In genomic region chr11:44936527-44936926, GRCh38 we compare ENCODE assay signal across 9 cellular contexts. TPM values are rescaled to one million over a fixed set of nuclear protein-coding genes. Genes with fewer than 3 reads are reported as not detected.
DNase-seq lines count a peak whose midpoint lies in the region; ATAC-seq and TF ChIP-seq lines count a peak whose summit lies in the region.
"Had no signal": no experiment of that assay in that cellular context is flagged by ENCODE, and none has a peak within 500 bp of the region (broad histone marks: within the 10 kb centered on the region; RNA-seq: fewer than 3 reads in every experiment).

No MANE protein-coding gene starts in this region.

- CTCF ChIA-PET in Caco-2 (lab: Charles Lee), result interaction anchor here (0.5 to 3.1 kb wide), 25 partner anchors 9 to 838 kb away, joined by 3 to 168 read pairs (median 5); partner anchors contain the start of gene CD82

- no peaks in the 10 kb centered on the region for H3K9me2 ChIP-seq in hepatocyte (replicated peaks; ENCODE audit: insufficient read depth)

- H3K4me1 Mint-ChIP-seq in Caco-2 (ENCODE audit: low read depth, unreplicated experiment), result no peaks in the 10 kb centered on the region
- H3K4me1 Mint-ChIP-seq in T-helper 17 cell, result peaks cover 16% of the 10 kb centered on the region

- ATAC-seq in GM21529 (IDR thresholded peaks at IDR 0.05; ENCODE audit: unreplicated experiment), result peak; percentile 75
- peak; percentile 84 for ATAC-seq in T-helper 17 cell
- no peak for ATAC-seq in GM21723 (IDR thresholded peaks at IDR 0.05; ENCODE audit: unreplicated experiment)

- H3K79me2 ChIP-seq in hepatocyte (no peaks in the 10 kb centered on the region), smooth muscle cell (ENCODE audit: low read depth) (no peaks in the 10 kb centered on the region)

- H3K4me2 ChIP-seq in hepatocyte (no peak overlapping the region), smooth muscle cell (no peak overlapping the region)

- H2AFZ ChIP-seq in hepatocyte (no peak overlapping the region), smooth muscle cell (ENCODE audit: low read depth) (no peak overlapping the region)

- H4K20me1 ChIP-seq in hepatocyte (ENCODE audit: insufficient read depth, poor library complexity, severe bottlenecking), result no peaks in the 10 kb centered on the region
- H4K20me1 ChIP-seq in smooth muscle cell (ENCODE audit: low read depth), result peaks cover 54% of the 10 kb centered on the region

- H3F3A ChIP-seq in smooth muscle cell (ENCODE audit: low read depth), result no peaks in the 10 kb centered on the region

- H3K36me3 Mint-ChIP-seq in Caco-2 (ENCODE audit: insufficient read depth, unreplicated experiment) (no peaks in the 10 kb centered on the region), T-helper 17 cell (ENCODE audit: low read depth) (no peaks in the 10 kb centered on the region)

- BruUV-seq in Caco-2 (replicated peaks; lab: Mats Ljungman, UMichigan), result no TSS peak

- no peak overlapping the region for H3K4me3 Mint-ChIP-seq in Caco-2 (ENCODE audit: unreplicated experiment)
- no peak overlapping the region for H3K4me3 Mint-ChIP-seq in T-helper 17 cell
- H3K4me3 Mint-ChIP-seq: dendritic cell treated with granulocyte-macrophage colony-stimulating factor and Interleukin-4, amounts not matched to agents 40 ng/mL and 50 ng/mL, for 4 days had no signal

- intact Hi-C loops in Caco-2 (cut with micrococcal nuclease; ENCODE audit: unreplicated experiment), result loop anchor here (1.0 to 10.0 kb wide), 6 partner anchors 41 to 398 kb away; no protein-coding TSS in a partner anchor

- H3K9me3 ChIP-seq in Caco-2, result no peaks in the 10 kb centered on the region
- no peaks in the 10 kb centered on the region for H3K9me3 ChIP-seq in T-helper 17 cell (ENCODE audit: control insufficient read depth, low read length, poor library complexity, severe bottlenecking)
- no peaks in the 10 kb centered on the region for H3K9me3 ChIP-seq in hepatocyte (ENCODE audit: low read depth)
- no peaks in the 10 kb centered on the region for H3K9me3 ChIP-seq in smooth muscle cell (replicated peaks; ENCODE audit: low read depth)

- H3K27me3 Mint-ChIP-seq in Caco-2 (ENCODE audit: insufficient read depth, unreplicated experiment), result no peaks in the 10 kb centered on the region
- H3K27me3 Mint-ChIP-seq in T-helper 17 cell, result no peaks in the 10 kb centered on the region

- DNase-seq in Caco-2 (peak; percentile 81 to 89), NCI-H1105 treated with DMSO at 0.1 percent for 48 hours (lab: John Stamatoyannopoulos, UW) (peak; percentile 75), T-helper 17 cell (peak; percentile 60 to 77 (median 62)), anterior cingulate cortex (lab: John Stamatoyannopoulos, UW) (peak in 57 of 58 donors; percentile 32 to 92 (median 76)), hepatocyte (ENCODE audit: low spot score) (peak; percentile 78), smooth muscle cell (lab: John Stamatoyannopoulos, UW; ENCODE audit: unreplicated experiment) (peak; percentile 29)

- H3K9me3 Mint-ChIP-seq in Caco-2 (ENCODE audit: unreplicated experiment), result no peaks in the 10 kb centered on the region
- H3K9me3 Mint-ChIP-seq: dendritic cell treated with granulocyte-macrophage colony-stimulating factor and Interleukin-4, amounts not matched to agents 40 ng/mL and 50 ng/mL, for 4 days had no signal

- no peak overlapping the region for H3K4me3 ChIP-seq in Caco-2 (ENCODE audit: low read depth, low read length)
- no peak overlapping the region for H3K4me3 ChIP-seq in hepatocyte
- H3K4me3 ChIP-seq in smooth muscle cell, result no peak overlapping the region

- no peak overlapping the region for H3K9ac ChIP-seq in smooth muscle cell (ENCODE audit: low read depth)

- TF ChIP-seq CTCF in Caco-2 (IDR thresholded peaks at IDR 0.05; ENCODE audit: insufficient read depth in 1 of 2, low read depth in 1 of 2, low read length in 1 of 2, severe bottlenecking in 1 of 2, unreplicated experiment in 1 of 2) (peak; percentile 93 to 95), hepatocyte (IDR thresholded peaks at IDR 0.05; ENCODE audit: poor library complexity) (peak; percentile 74), smooth muscle cell (IDR thresholded peaks at IDR 0.05; ENCODE audit: borderline replicate concordance, insufficient read depth, poor library complexity, severe bottlenecking) (peak; percentile 65)

- WGBS in hepatocyte (ENCODE audit: low lambda C conversion rate, missing lambda C conversion rate), result 64% methylated on average over 14 of the region's 20 CpGs
- WGBS in smooth muscle cell (ENCODE audit: low lambda C conversion rate), result 68% methylated on average over 15 of the region's 20 CpGs

- no peak overlapping the region for H3K27ac ChIP-seq in hepatocyte
- H3K27ac ChIP-seq in smooth muscle cell (ENCODE audit: low read depth), result no peak overlapping the region

- H3K27ac Mint-ChIP-seq in Caco-2 (ENCODE audit: unreplicated experiment), result no peak overlapping the region
- no peak overlapping the region for H3K27ac Mint-ChIP-seq in T-helper 17 cell
- H3K27ac Mint-ChIP-seq: dendritic cell treated with granulocyte-macrophage colony-stimulating factor and Interleukin-4, amounts not matched to agents 40 ng/mL and 50 ng/mL, for 4 days had no signal

- no peaks in the 10 kb centered on the region for H3K27me3 ChIP-seq in Caco-2 (replicated peaks; ENCODE audit: control insufficient read depth, insufficient read depth, low read length)
- no peaks in the 10 kb centered on the region for H3K27me3 ChIP-seq in hepatocyte
- no peaks in the 10 kb centered on the region for H3K27me3 ChIP-seq in smooth muscle cell (ENCODE audit: low read depth)

- no peaks in the 10 kb centered on the region for H3K4me1 ChIP-seq in Caco-2
- H3K4me1 ChIP-seq in hepatocyte (ENCODE audit: insufficient read depth), result no peaks in the 10 kb centered on the region
- peaks cover 4% of the 10 kb centered on the region for H3K4me1 ChIP-seq in smooth muscle cell (ENCODE audit: low read depth)

- no peaks in the 10 kb centered on the region for H3K36me3 ChIP-seq in Caco-2 (ENCODE audit: control insufficient read depth, insufficient read depth, low read length)
- no peaks in the 10 kb centered on the region for H3K36me3 ChIP-seq in hepatocyte (replicated peaks; ENCODE audit: insufficient read depth, low read depth)
- no peaks in the 10 kb centered on the region for H3K36me3 ChIP-seq in smooth muscle cell (ENCODE audit: low read depth)

- POLR2A ChIA-PET in Caco-2 (lab: Charles Lee), result no interaction called here

RNA-seq across cellular contexts. Expression of gene TP53I11, which starts 14.2 kb away (rescaled TPM):
- 4.4 and 7.7 TPM in 2 replicates for total RNA-seq in Caco-2 (2022)
- 1 to 10 TPM; 1.8 to 3.9 TPM for total RNA-seq in T-helper 17 cell
- 11.2 and 15.4 TPM in 2 replicates for total RNA-seq in hepatocyte
- 41.8 and 51.7 TPM in 2 replicates for polyA plus RNA-seq in hepatocyte
- total RNA-seq in smooth muscle cell, result 14.2 and 22.0 TPM in 2 replicates
- polyA plus RNA-seq in smooth muscle cell, result 53.9 and 61.2 TPM in 2 replicates

Comparison
In these comparisons a context has a peak if more than half of its experiments do, and no peak if none do; other contexts are left out.
1. DNase-seq: peak in every context shown above with its lines; median percentile 85 in Caco-2; 78 in hepatocyte; 76 in anterior cingulate cortex; 75 in NCI-H1105 treated with DMSO at 0.1 percent for 48 hours; 62 in T-helper 17 cell; 29 in smooth muscle cell.